ENCODE assay signal across 26 cellular contexts in the genomic region with DNA sequence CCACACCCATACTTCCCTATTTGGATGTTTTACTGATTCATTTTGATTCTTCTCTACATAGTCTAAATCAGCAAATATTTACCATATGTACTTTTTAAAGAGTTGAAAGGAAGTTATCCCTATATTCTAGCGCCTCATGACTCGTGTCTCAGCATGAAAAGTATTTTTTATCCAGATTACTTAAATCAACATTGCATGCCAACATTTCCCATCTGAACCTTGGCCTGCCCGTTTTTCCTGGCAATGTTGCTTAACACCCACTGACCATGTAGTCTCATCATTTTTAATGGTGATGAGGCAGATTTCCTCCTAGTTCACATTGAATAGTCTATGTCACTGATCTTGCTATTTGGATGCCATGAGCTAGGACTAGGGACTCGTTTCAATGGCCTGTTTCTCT. TPM values are rescaled to one million over a fixed set of nuclear protein-coding genes. Genes with fewer than 3 reads are reported as not detected.
DNase-seq lines count a peak whose midpoint lies in the region; ATAC-seq and TF ChIP-seq lines count a peak whose summit lies in the region.
"Had no signal": no experiment of that assay in that cellular context is flagged by ENCODE, and none has a peak within 500 bp of the region (broad histone marks: within the 10 kb centered on the region; RNA-seq: fewer than 3 reads in every experiment).

No MANE protein-coding gene starts in this region.

- DNase-seq in Calu3 (no peak), RWPE1 (ENCODE audit: low spot score) (peak; percentile 8), fibroblast of pulmonary artery (ENCODE audit: low read depth) (peak; percentile 69), osteoblast (ENCODE audit: insufficient read length, low spot score, missing footprints) (peak; percentile 50), SK-N-DZ (ENCODE audit: low spot score) (no peak), right cardiac atrium (no peak)
- DNase-seq in activated CD4-positive, alpha-beta T cell treated with anti-CD3 and anti-CD28 coated beads, Interleukin-2, amount 50 U/mL, for 4 hours, result no peak
- DNase-seq: amygdala; DMS79 treated with DMSO at 0.1 percent for 48 hours; GOT3; heart right ventricle; Kasumi-1; NCI-H1436; NCI-H2227 treated with DMSO at 0.1 percent for 48 hours; Right ventricle myocardium superior; sigmoid colon; stimulated activated CD4-positive, alpha-beta T cell treated with anti-CD3 and anti-CD28 coated beads, Interleukin-4, amount 100 ng/mL, for 24 hours; stimulated activated CD8-positive, alpha-beta memory T cell treated with anti-CD3 and anti-CD28 coated beads, Interleukin-4, amount 100 ng/mL, for 48 hours; testis had no signal

- TF ChIP-seq CTCF in Calu3 (IDR thresholded peaks at IDR 0.05; ENCODE audit: unreplicated experiment) (no peak), RWPE1 (conservative IDR thresholded peaks at IDR 0.05; ENCODE audit: low read depth) (no peak), fibroblast of pulmonary artery (IDR thresholded peaks at IDR 0.05; ENCODE audit: low read length, missing control alignments) (no peak), osteoblast (IDR thresholded peaks at IDR 0.05; ENCODE audit: extremely low read depth, low read depth, low read length) (no peak)

- no peaks in the 10 kb centered on the region for H3K27me3 Mint-ChIP-seq in Calu3 (ENCODE audit: unreplicated experiment)

- H2AFZ ChIP-seq in osteoblast (ENCODE audit: low read length), result peak overlapping the region; percentile 9

- peaks cover 25% of the 10 kb centered on the region for H3K4me1 Mint-ChIP-seq in Calu3 (ENCODE audit: low read depth, unreplicated experiment)
- H3K4me1 Mint-ChIP-seq: WTC11 had no signal

- H3K27ac Mint-ChIP-seq in Calu3 (ENCODE audit: unreplicated experiment), result peak overlapping the region; percentile 18
- H3K27ac Mint-ChIP-seq: mesothelial cell of epicardium, WTC11 had no signal

- ATAC-seq in right cardiac atrium (no peak), esophagus mucosa (no peak)
- ATAC-seq: WTC11 had no signal

- H3K9me3 Mint-ChIP-seq in Calu3 (ENCODE audit: low read depth, unreplicated experiment), result no peaks in the 10 kb centered on the region
- H3K9me3 Mint-ChIP-seq: mesothelial cell of epicardium, WTC11 had no signal

- H3K4me1 ChIP-seq in osteoblast (ENCODE audit: insufficient read depth, low read length) (peaks cover 41% of the 10 kb centered on the region), right cardiac atrium (ENCODE audit: control insufficient read depth, insufficient read depth, low read length) (peaks cover 2% of the 10 kb centered on the region)
- H3K4me1 ChIP-seq: BLaER1, sigmoid colon, testis had no signal

- intact Hi-C loops in Calu3 (cut with micrococcal nuclease; ENCODE audit: unreplicated experiment) (no loop called here), right cardiac atrium (cut with DNase I) (no loop called here)

- BruUV-seq in Calu3 (replicated peaks; lab: Mats Ljungman, UMichigan), result no TSS peak

- no peaks in the 10 kb centered on the region for H3K36me3 Mint-ChIP-seq in Calu3 (ENCODE audit: insufficient read depth, unreplicated experiment)
- H3K36me3 Mint-ChIP-seq: mesothelial cell of epicardium, WTC11 had no signal

- POLR2A ChIA-PET in RWPE1 (lab: Yijun Ruan, JAX; ENCODE audit: low non-redundant PET), result no interaction called here

- H4K20me1 ChIP-seq in osteoblast (ENCODE audit: insufficient read depth, low read length), result no peaks in the 10 kb centered on the region
- H4K20me1 ChIP-seq: BLaER1 had no signal

- no peaks in the 10 kb centered on the region for H3K79me2 ChIP-seq in osteoblast (ENCODE audit: insufficient read depth, low read length)

- H3K4me2 ChIP-seq in osteoblast (ENCODE audit: insufficient read depth, low read length), result peak overlapping the region; percentile 17
- H3K4me2 ChIP-seq: BLaER1 had no signal

- H3K9me3 ChIP-seq in osteoblast (ENCODE audit: low read depth, low read length) (no peaks in the 10 kb centered on the region), right cardiac atrium (ENCODE audit: control insufficient read depth, low read length) (no peaks in the 10 kb centered on the region)
- H3K9me3 ChIP-seq: BLaER1, heart right ventricle, sigmoid colon, testis had no signal

- H3K36me3 ChIP-seq in osteoblast (ENCODE audit: insufficient read depth, low read length), result no peaks in the 10 kb centered on the region
- H3K36me3 ChIP-seq: BLaER1, heart right ventricle, sigmoid colon had no signal

- 43% methylated on average over 4 of the region's 4 CpGs for WGBS in right cardiac atrium

- H3K4me3 ChIP-seq in fibroblast of pulmonary artery (replicated peaks; ENCODE audit: low read depth, low read length) (no peak overlapping the region), osteoblast (ENCODE audit: insufficient read depth, low read length) (no peak overlapping the region), right cardiac atrium (ENCODE audit: low read length) (no peak overlapping the region)
- H3K4me3 ChIP-seq: BLaER1, heart right ventricle, sigmoid colon, testis had no signal

- no peak overlapping the region for H3K4me3 Mint-ChIP-seq in Calu3 (ENCODE audit: low read depth, unreplicated experiment)
- H3K4me3 Mint-ChIP-seq: mesothelial cell of epicardium, WTC11 had no signal

- CTCF ChIA-PET in Calu3 (lab: Charles Lee), result interaction anchor here (0.5 kb wide), 2 partner anchors 67 to 117 kb away, joined by 3 to 6 read pairs; no protein-coding TSS in a partner anchor
- CTCF ChIA-PET in RWPE1 (lab: Yijun Ruan, JAX), result interaction anchor here (0.5 kb wide), 1 partner anchor 153 kb away, joined by 5 read pairs; no protein-coding TSS in a partner anchor

- H3K27me3 ChIP-seq in osteoblast (ENCODE audit: insufficient read depth, low read length), result no peaks in the 10 kb centered on the region
- no peaks in the 10 kb centered on the region for H3K27me3 ChIP-seq in right cardiac atrium (ENCODE audit: control insufficient read depth, insufficient read depth)
- H3K27me3 ChIP-seq: BLaER1, sigmoid colon, testis had no signal

- H3K27ac ChIP-seq in RWPE1 (no peak overlapping the region), osteoblast (ENCODE audit: low read depth, low read length) (peak overlapping the region; percentile 73), right cardiac atrium (ENCODE audit: low read length) (no peak overlapping the region)
- H3K27ac ChIP-seq: BLaER1, sigmoid colon, testis had no signal

RNA-seq across cellular contexts. Expression of a gene that starts 13.2 kb away (rescaled TPM):
- total RNA-seq in Calu3 (2022) (not detected in 2 replicates), osteoblast (not detected in 2 replicates), right cardiac atrium (not detected), esophagus mucosa (not detected)
- not detected in 2 replicates for polyA plus RNA-seq in SK-N-DZ (2014; cell fraction: cytosol; rRNA removed)
- not detected in 2 replicates for polyA plus RNA-seq in SK-N-DZ (2014; cell fraction: nucleus; rRNA removed)
- polyA plus RNA-seq in right cardiac atrium, result not detected
- total RNA-seq: activated CD8-positive, alpha-beta memory T cell treated with anti-CD3 and anti-CD28 coated beads for 36 hours; heart right ventricle; mesothelial cell of epicardium; Right ventricle myocardium superior; sigmoid colon; T-helper 1 cell treated with Interleukin-12 subunit alpha and Interleukin-12 subunit beta and Interleukin-4 antibody, amounts not matched to agents 30 ng/mL and 1 ng/mL, for 36 hours; testis; WTC11 had no signal
- polyA plus RNA-seq: heart right ventricle, keratinocyte, sigmoid colon had no signal

RNA-seq across cellular contexts. Expression of a gene that starts 36.1 kb away (rescaled TPM):
- 0.22 TPM in 1 of 2 replicates, not detected in the other for total RNA-seq in Calu3 (2022)
- total RNA-seq in osteoblast, result not detected in 2 replicates
- polyA plus RNA-seq in SK-N-DZ (2014; cell fraction: cytosol; rRNA removed), result not detected in 2 replicates
- polyA plus RNA-seq in SK-N-DZ (2014; cell fraction: nucleus; rRNA removed), result not detected in 2 replicates
- total RNA-seq in right cardiac atrium, result not detected
- not detected for polyA plus RNA-seq in right cardiac atrium
- total RNA-seq in esophagus mucosa, result not detected
- total RNA-seq: activated CD8-positive, alpha-beta memory T cell treated with anti-CD3 and anti-CD28 coated beads for 36 hours; heart right ventricle; mesothelial cell of epicardium; Right ventricle myocardium superior; sigmoid colon; T-helper 1 cell treated with Interleukin-12 subunit alpha and Interleukin-12 subunit beta and Interleukin-4 antibody, amounts not matched to agents 30 ng/mL and 1 ng/mL, for 36 hours; testis; WTC11 had no signal
- polyA plus RNA-seq: heart right ventricle, keratinocyte, sigmoid colon had no signal

RNA-seq across cellular contexts. Expression of a gene that starts 38.8 kb away (rescaled TPM):
- total RNA-seq in Calu3 (2022) (not detected in 2 replicates), osteoblast (not detected in 2 replicates), right cardiac atrium (not detected), esophagus mucosa (not detected)
- polyA plus RNA-seq in SK-N-DZ (2014; cell fraction: cytosol; rRNA removed), result not detected in 2 replicates
- not detected in 2 replicates for polyA plus RNA-seq in SK-N-DZ (2014; cell fraction: nucleus; rRNA removed)
- not detected for polyA plus RNA-seq in right cardiac atrium
- total RNA-seq: activated CD8-positive, alpha-beta memory T cell treated with anti-CD3 and anti-CD28 coated beads for 36 hours; heart right ventricle; mesothelial cell of epicardium; Right ventricle myocardium superior; sigmoid colon; T-helper 1 cell treated with Interleukin-12 subunit alpha and Interleukin-12 subunit beta and Interleukin-4 antibody, amounts not matched to agents 30 ng/mL and 1 ng/mL, for 36 hours; testis; WTC11 had no signal
- polyA plus RNA-seq: heart right ventricle, keratinocyte, sigmoid colon had no signal

RNA-seq across cellular contexts. Expression of a gene that starts 54.7 kb away (rescaled TPM):
- total RNA-seq in Calu3 (2022) (not detected in 2 replicates), osteoblast (not detected in 2 replicates), right cardiac atrium (not detected), esophagus mucosa (not detected)
- not detected in 2 replicates for polyA plus RNA-seq in SK-N-DZ (2014; cell fraction: cytosol; rRNA removed)
- polyA plus RNA-seq in SK-N-DZ (2014; cell fraction: nucleus; rRNA removed), result not detected in 2 replicates
- not detected for polyA plus RNA-seq in right cardiac atrium
- total RNA-seq: activated CD8-positive, alpha-beta memory T cell treated with anti-CD3 and anti-CD28 coated beads for 36 hours; heart right ventricle; mesothelial cell of epicardium; Right ventricle myocardium superior; sigmoid colon; T-helper 1 cell treated with Interleukin-12 subunit alpha and Interleukin-12 subunit beta and Interleukin-4 antibody, amounts not matched to agents 30 ng/mL and 1 ng/mL, for 36 hours; testis; WTC11 had no signal
- polyA plus RNA-seq: heart right ventricle, keratinocyte, sigmoid colon had no signal

Comparison
In these comparisons a context has a peak if more than half of its experiments do, and no peak if none do; other contexts are left out.
1. DNase-seq: peak in RWPE1 (single experiment), fibroblast of pulmonary artery (single experiment) and osteoblast (single experiment); none in Calu3 (single experiment), SK-N-DZ (single experiment), activated CD4-positive, alpha-beta T cell treated with anti-CD3 and anti-CD28 coated beads, Interleukin-2, amount 50 U/mL, for 4 hours (0 of 2) and right cardiac atrium (0 of 3).